29 cellular contexts compared by ENCODE assay signal in the genomic region with DNA sequence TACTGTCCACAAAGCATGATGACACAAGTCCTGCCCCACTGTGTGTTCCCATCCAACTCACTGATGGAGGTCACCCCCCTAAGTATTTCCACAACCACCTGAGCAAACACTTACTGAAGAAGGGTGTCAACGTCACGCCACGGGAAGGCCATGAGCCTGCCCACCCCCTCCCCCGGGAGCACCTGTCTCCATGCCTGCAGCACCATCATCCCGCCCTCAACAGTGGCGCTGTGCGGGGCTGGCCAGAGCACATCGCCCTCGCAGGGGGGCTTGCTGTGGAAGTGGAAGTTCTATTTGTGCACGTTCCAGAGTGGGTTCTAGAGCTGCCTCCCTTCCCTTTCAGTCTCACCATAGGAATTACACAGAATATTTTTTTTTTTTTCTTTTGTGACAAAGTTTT. TPM values are rescaled to one million over a fixed set of nuclear protein-coding genes. Genes with fewer than 3 reads are reported as not detected.
"Had no signal": no experiment of that assay in that cellular context is flagged by ENCODE, and none has a peak within 500 bp of the region (broad histone marks: within the 10 kb centered on the region; RNA-seq: fewer than 3 reads in every experiment).

No MANE protein-coding gene starts in this region.

- H3K4me1 Mint-ChIP-seq: endodermal cell had no signal

- H3K9me3 ChIP-seq: right atrium auricular region, suprapubic skin, tibial nerve had no signal

- H2AFZ ChIP-seq: parathyroid adenoma had no signal

- H3K27ac ChIP-seq: parathyroid adenoma, right atrium auricular region, suprapubic skin, tibial nerve had no signal

- DNase-seq: activated B cell treated with CpG ODN at 0.5 μM for 24 hours; activated CD8-positive, alpha-beta memory T cell treated with anti-CD3 and anti-CD28 coated beads, Interleukin-2, amount 10 ng/mL, durations not matched to agents 7 days and 5 days; activated CD8-positive, alpha-beta T cell treated with anti-CD3 and anti-CD28 coated beads, Interleukin-2, amount 10 ng/mL, durations not matched to agents 7 days and 5 days; activated T-cell treated with anti-CD3 and anti-CD28 coated beads, Interleukin-2, amount 50 U/mL, for 48 hours; anterior cingulate cortex; endodermal cell; foreskin fibroblast; head of caudate nucleus; hippocampal formation; immature natural killer cell; kidney; left colon; mammary epithelial cell; naive B cell; nephron progenitor cell; occipital lobe; stimulated activated CD4-positive, alpha-beta T cell treated with anti-CD3 and anti-CD28 coated beads, Interleukin-15, amount 100 ng/mL, for 24 hours; stimulated activated CD4-positive, alpha-beta T cell treated with anti-CD3 and anti-CD28 coated beads, Interleukin-2, amount 100 ng/mL, for 24 hours; stimulated activated naive B cell treated with anti-CD40 and anti-IgM and Interleukin-4, amounts not matched to agents 10 μg/mL and 1 μg/mL and 100 μg/mL, for 72 hours; T-helper 2 cell had no signal

- H3K27ac Mint-ChIP-seq: activated B cell treated with CpG ODN at 0.5 μM for 24 hours; activated CD8-positive, alpha-beta memory T cell treated with anti-CD3 and anti-CD28 coated beads, Interleukin-2, amount 10 ng/mL, durations not matched to agents 7 days and 5 days; activated CD8-positive, alpha-beta T cell treated with anti-CD3 and anti-CD28 coated beads, Interleukin-2, amount 10 ng/mL, durations not matched to agents 7 days and 5 days; activated naive CD4-positive, alpha-beta T cell treated with anti-CD3 and anti-CD28 coated beads, Interleukin-2, amount 50 U/mL, for 24 hours; activated T-helper 2 cell treated with anti-CD3 and anti-CD28 coated beads, Interferon-gamma antibody, Interleukin-2, Interleukin-4, amounts not matched to agents 10 μg/mL and 5 μg/mL and 100 μg/mL, durations not matched to agents 14 hours and 24 hours and 36 hours; dendritic cell treated with granulocyte-macrophage colony-stimulating factor and Interleukin-4, amounts not matched to agents 40 ng/mL and 50 ng/mL, for 4 days; endodermal cell; immature natural killer cell; naive B cell; nephron progenitor cell; stimulated activated naive B cell treated with anti-CD40 and anti-IgM and Interleukin-4, amounts not matched to agents 10 μg/mL and 1 μg/mL and 100 μg/mL, for 72 hours had no signal

- H3K9ac ChIP-seq: parathyroid adenoma had no signal

- H3K27me3 Mint-ChIP-seq: activated B cell treated with CpG ODN at 0.5 μM for 24 hours; activated CD8-positive, alpha-beta memory T cell treated with anti-CD3 and anti-CD28 coated beads, Interleukin-2, amount 10 ng/mL, durations not matched to agents 7 days and 5 days; activated naive CD4-positive, alpha-beta T cell treated with anti-CD3 and anti-CD28 coated beads, Interleukin-2, amount 50 U/mL, for 24 hours; central memory CD8-positive, alpha-beta T cell; naive B cell; stimulated activated naive B cell treated with anti-CD40 and anti-IgM and Interleukin-4, amounts not matched to agents 10 μg/mL and 1 μg/mL and 100 μg/mL, for 72 hours had no signal

- H3K9me3 Mint-ChIP-seq: activated B cell treated with CpG ODN at 0.5 μM for 24 hours; activated naive CD4-positive, alpha-beta T cell treated with anti-CD3 and anti-CD28 coated beads, Interleukin-2, amount 50 U/mL, for 24 hours; activated T-helper 2 cell treated with anti-CD3 and anti-CD28 coated beads, Interferon-gamma antibody, Interleukin-2, Interleukin-4, amounts not matched to agents 10 μg/mL and 5 μg/mL and 100 μg/mL, durations not matched to agents 14 hours and 24 hours and 36 hours; central memory CD8-positive, alpha-beta T cell; dendritic cell treated with granulocyte-macrophage colony-stimulating factor and Interleukin-4, amounts not matched to agents 40 ng/mL and 50 ng/mL, for 4 days; endodermal cell; immature natural killer cell; naive B cell; nephron progenitor cell; stimulated activated naive B cell treated with anti-CD40 and anti-IgM and Interleukin-4, amounts not matched to agents 10 μg/mL and 1 μg/mL and 100 μg/mL, for 72 hours had no signal

- H3K27me3 ChIP-seq: right atrium auricular region, suprapubic skin, tibial nerve had no signal

- H3K4me3 Mint-ChIP-seq: activated B cell treated with CpG ODN at 0.5 μM for 24 hours; activated CD8-positive, alpha-beta memory T cell treated with anti-CD3 and anti-CD28 coated beads, Interleukin-2, amount 10 ng/mL, durations not matched to agents 7 days and 5 days; activated CD8-positive, alpha-beta T cell treated with anti-CD3 and anti-CD28 coated beads, Interleukin-2, amount 10 ng/mL, durations not matched to agents 7 days and 5 days; activated naive CD4-positive, alpha-beta T cell treated with anti-CD3 and anti-CD28 coated beads, Interleukin-2, amount 50 U/mL, for 24 hours; central memory CD8-positive, alpha-beta T cell; dendritic cell treated with granulocyte-macrophage colony-stimulating factor and Interleukin-4, amounts not matched to agents 40 ng/mL and 50 ng/mL, for 4 days; endodermal cell; immature natural killer cell; nephron progenitor cell; stimulated activated naive B cell treated with anti-CD40 and anti-IgM and Interleukin-4, amounts not matched to agents 10 μg/mL and 1 μg/mL and 100 μg/mL, for 72 hours had no signal

- H3K36me3 Mint-ChIP-seq: activated CD8-positive, alpha-beta memory T cell treated with anti-CD3 and anti-CD28 coated beads, Interleukin-2, amount 10 ng/mL, durations not matched to agents 7 days and 5 days; naive B cell had no signal

- H3K4me3 ChIP-seq: right atrium auricular region, suprapubic skin, tibial nerve had no signal

- H3K4me1 ChIP-seq: parathyroid adenoma had no signal

RNA-seq across cellular contexts. Expression of gene DNAAF1, which starts 24.1 kb away (rescaled TPM):
- total RNA-seq: activated B cell treated with CpG ODN at 0.5 μM for 24 hours; activated CD8-positive, alpha-beta memory T cell treated with anti-CD3 and anti-CD28 coated beads, Interleukin-2, amount 10 ng/mL, durations not matched to agents 7 days and 5 days; activated CD8-positive, alpha-beta T cell treated with anti-CD3 and anti-CD28 coated beads, Interleukin-2, amount 10 ng/mL, durations not matched to agents 7 days and 5 days; bronchial epithelial cell had no signal
- polyA plus RNA-seq: mammary epithelial cell had no signal
